Comparison of ENCODE assay signal across 9 cellular contexts in genomic region chr5:171850354-171850947, GRCh38.
DNase-seq lines count a peak whose midpoint lies in the region; ATAC-seq and TF ChIP-seq lines count a peak whose summit lies in the region.
"Had no signal": no experiment of that assay in that cellular context is flagged by ENCODE, and none has a peak within 500 bp of the region (broad histone marks: within the 10 kb centered on the region; RNA-seq: fewer than 3 reads in every experiment).

No MANE protein-coding gene starts in this region.

- H3F3A ChIP-seq in OCI-LY1 (ENCODE audit: insufficient read depth, low read length), result no peaks in the 10 kb centered on the region
- peaks cover 8% of the 10 kb centered on the region for H3F3A ChIP-seq in smooth muscle cell (ENCODE audit: low read depth)

- H3K27me3 ChIP-seq in OCI-LY1 (ENCODE audit: insufficient read depth, low read length), result no peaks in the 10 kb centered on the region
- H3K27me3 ChIP-seq in smooth muscle cell (ENCODE audit: low read depth), result no peaks in the 10 kb centered on the region

- H3K9ac ChIP-seq in OCI-LY1 (ENCODE audit: low read length) (no peak overlapping the region), smooth muscle cell (ENCODE audit: low read depth) (no peak overlapping the region)

- no peaks in the 10 kb centered on the region for H3K9me3 ChIP-seq in OCI-LY1 (ENCODE audit: low read length)
- H3K9me3 ChIP-seq in smooth muscle cell (replicated peaks; ENCODE audit: low read depth), result no peaks in the 10 kb centered on the region
- H3K9me3 ChIP-seq: lower lobe of right lung had no signal

- H3K9me2 ChIP-seq in OCI-LY1 (ENCODE audit: low read depth, low read length), result no peaks in the 10 kb centered on the region

- DNase-seq in SIG-M5 treated with dmso at 0.1 percent for 504 hours (lab: John Stamatoyannopoulos, UW; ENCODE audit: unreplicated experiment) (peak; percentile 63), SIG-M5 (lab: John Stamatoyannopoulos, UW) (no peak), fibroblast of mammary gland (ENCODE audit: low read depth) (peak; percentile 36), smooth muscle cell (lab: John Stamatoyannopoulos, UW; ENCODE audit: unreplicated experiment) (no peak), COLO829 (ENCODE audit: low spot score) (no peak), NOMO-1 (lab: John Stamatoyannopoulos, UW; ENCODE audit: unreplicated experiment in 2 of 2) (no peak)
- DNase-seq: lower lobe of right lung had no signal

- H3K27ac ChIP-seq in OCI-LY1 (ENCODE audit: low read depth, low read length, poor library complexity, severe bottlenecking) (no peak overlapping the region), smooth muscle cell (ENCODE audit: low read depth) (no peak overlapping the region)
- H3K27ac ChIP-seq: lower lobe of right lung had no signal

- no peaks in the 10 kb centered on the region for H3K4me1 ChIP-seq in OCI-LY1 (ENCODE audit: insufficient read depth, low read length, severe bottlenecking)
- no peaks in the 10 kb centered on the region for H3K4me1 ChIP-seq in smooth muscle cell (ENCODE audit: low read depth)
- H3K4me1 ChIP-seq: lower lobe of right lung had no signal

- H3K36me3 ChIP-seq in OCI-LY1 (ENCODE audit: insufficient read depth, low read length) (no peaks in the 10 kb centered on the region), smooth muscle cell (ENCODE audit: low read depth) (no peaks in the 10 kb centered on the region)
- H3K36me3 ChIP-seq: lower lobe of right lung had no signal

- TF ChIP-seq CTCF in OCI-LY1 (IDR thresholded peaks at IDR 0.05; ENCODE audit: low read length) (peak; percentile 48; the same call in 1 of the 2 replicates), fibroblast of mammary gland (conservative IDR thresholded peaks at IDR 0.05; ENCODE audit: control insufficient read depth, insufficient read depth, low read depth, low read length) (peak; percentile 36), smooth muscle cell (IDR thresholded peaks at IDR 0.05; ENCODE audit: borderline replicate concordance, insufficient read depth, poor library complexity, severe bottlenecking) (peak; percentile 31)

- no peaks in the 10 kb centered on the region for H4K20me1 ChIP-seq in OCI-LY1 (ENCODE audit: insufficient read depth, low read length)
- peaks cover 3% of the 10 kb centered on the region for H4K20me1 ChIP-seq in smooth muscle cell (ENCODE audit: low read depth)

- H3K79me2 ChIP-seq in OCI-LY1 (ENCODE audit: insufficient read depth, low read length) (no peaks in the 10 kb centered on the region), smooth muscle cell (ENCODE audit: low read depth) (no peaks in the 10 kb centered on the region)

- no peak for ATAC-seq in GM21447 (IDR thresholded peaks at IDR 0.05; ENCODE audit: unreplicated experiment)

- H3K4me3 ChIP-seq in OCI-LY1 (ENCODE audit: low read depth, low read length, poor library complexity, severe bottlenecking) (no peak overlapping the region), fibroblast of mammary gland (ENCODE audit: control insufficient read depth, low read depth, low read length) (no peak overlapping the region), smooth muscle cell (no peak overlapping the region)
- H3K4me3 ChIP-seq: lower lobe of right lung had no signal

- WGBS in smooth muscle cell (ENCODE audit: low lambda C conversion rate), result 39% methylated on average over 9 of the region's 9 CpGs

- H3K4me2 ChIP-seq in OCI-LY1 (ENCODE audit: low read length), result no peak overlapping the region
- no peak overlapping the region for H3K4me2 ChIP-seq in smooth muscle cell

- H2AFZ ChIP-seq in OCI-LY1 (ENCODE audit: low read length) (no peak overlapping the region), smooth muscle cell (ENCODE audit: low read depth) (no peak overlapping the region)

Comparison
In these comparisons a context has a peak if more than half of its experiments do, and no peak if none do; other contexts are left out.
1. DNase-seq: peak in SIG-M5 treated with dmso at 0.1 percent for 504 hours (single experiment) and fibroblast of mammary gland (single experiment); none in SIG-M5 (single experiment), smooth muscle cell (single experiment), COLO829 (single experiment) and NOMO-1 (0 of 2).
2. Peak in every context shown above with its lines, with median percentiles within 50 percentile points of each other: CTCF ChIP-seq.